In genomic region chr7:117220836-117221235, GRCh38 we compare ENCODE assay signal across 22 cellular contexts.
DNase-seq lines count a peak whose midpoint lies in the region; ATAC-seq and TF ChIP-seq lines count a peak whose summit lies in the region.
"Had no signal": no experiment of that assay in that cellular context is flagged by ENCODE, and none has a peak within 500 bp of the region (broad histone marks: within the 10 kb centered on the region; RNA-seq: fewer than 3 reads in every experiment).

No MANE protein-coding gene starts in this region.

- peaks cover 4% of the 10 kb centered on the region for H3K36me3 ChIP-seq in GM06990 (ENCODE audit: control insufficient read depth, insufficient read depth, low read length)
- no peaks in the 10 kb centered on the region; a peak in 1 of 3 replicates for H3K36me3 ChIP-seq in HEK293 (ENCODE audit: control insufficient read depth in 2 of 2, insufficient read depth in 1 of 2, low read length in 2 of 2)
- H3K36me3 ChIP-seq in Karpas-422 (ENCODE audit: insufficient read depth, low read length): no peaks in the 10 kb centered on the region
- no peaks in the 10 kb centered on the region; the same call in none of the 2 replicates for H3K36me3 ChIP-seq in BE2C

- peak; percentile 79 for ATAC-seq in WTC11
- ATAC-seq: A549; CD8-positive, alpha-beta T cell; T-helper 17 cell had no signal

- no peaks in the 10 kb centered on the region for H3K27me3 Mint-ChIP-seq in WTC11 (ENCODE audit: low read depth)
- H3K27me3 Mint-ChIP-seq: T-helper 17 cell had no signal

- no peak for DNase-seq in GM06990 (ENCODE audit: extremely low read depth, insufficient read length)
- peak; percentile 34 for DNase-seq in WTC11 (ENCODE audit: low spot score)
- peak; percentile 46 for DNase-seq in iPS-NIHi7 (ENCODE audit: extremely low spot score)
- no peak for DNase-seq in Karpas-422
- no peak for DNase-seq in SHP77 treated with DMSO at 0.1 percent for 48 hours (lab: John Stamatoyannopoulos, UW)
- DNase-seq in BE2C: no peak
- DNase-seq: CD8-positive, alpha-beta T cell; DMS79; GOT3; KG1; MM.1S; NCI-H2029; NCI-H345; NCI-H510A treated with DMSO at 0.1 percent for 48 hours; NCI-H774; SK-N-SH; SW 1271; T-helper 17 cell had no signal

- CTCF ChIA-PET in HEK293 (lab: Yijun Ruan, JAX): interaction anchor here (0.6 to 1.0 kb wide), 2 partner anchors 8 to 10 kb away, joined by 4 to 7 read pairs; no protein-coding TSS in a partner anchor
- CTCF ChIA-PET in WTC11 (lab: Charles Lee): no interaction called here

- H3K4me1 Mint-ChIP-seq in WTC11: peaks cover 2% of the 10 kb centered on the region
- H3K4me1 Mint-ChIP-seq: T-helper 17 cell had no signal

- H3K9me2 ChIP-seq in Karpas-422 (replicated peaks; ENCODE audit: insufficient read depth, low read length): no peaks in the 10 kb centered on the region
- H3K9me2 ChIP-seq: SK-N-SH had no signal

- H3K4me3 ChIP-seq in GM06990 (replicated peaks; ENCODE audit: low read depth, low read length) (no peak overlapping the region), HEK293 (ENCODE audit: low read depth, low read length) (no peak overlapping the region), Karpas-422 (ENCODE audit: low read length) (no peak overlapping the region), BE2C (ENCODE audit: low read depth, low read length) (no peak overlapping the region)
- H3K4me3 ChIP-seq: A549 had no signal

- H3K27me3 ChIP-seq in GM06990 (replicated peaks; ENCODE audit: control insufficient read depth, insufficient read depth, low read length) (no peaks in the 10 kb centered on the region), Karpas-422 (ENCODE audit: low read length) (no peaks in the 10 kb centered on the region), BE2C (no peaks in the 10 kb centered on the region)

- H3K9me3 ChIP-seq in HEK293 (ENCODE audit: control insufficient read depth, insufficient read depth, low read depth, low read length) (no peaks in the 10 kb centered on the region), Karpas-422 (ENCODE audit: low read length) (no peaks in the 10 kb centered on the region), BE2C (no peaks in the 10 kb centered on the region)
- H3K9me3 ChIP-seq: A549, Caco-2, SK-N-SH had no signal

- H3K4me1 ChIP-seq in HEK293 (ENCODE audit: control insufficient read depth, insufficient read depth, low read length) (no peaks in the 10 kb centered on the region), Karpas-422 (ENCODE audit: low read length) (no peaks in the 10 kb centered on the region), BE2C (no peaks in the 10 kb centered on the region)
- H3K4me1 ChIP-seq: A549, Caco-2 had no signal

- H3K27ac Mint-ChIP-seq in WTC11: no peak overlapping the region
- H3K27ac Mint-ChIP-seq: CD8-positive, alpha-beta T cell; T-helper 17 cell had no signal

- H3K9me3 Mint-ChIP-seq in WTC11: no peaks in the 10 kb centered on the region
- H3K9me3 Mint-ChIP-seq: CD8-positive, alpha-beta T cell had no signal

- no peak overlapping the region for H2AFZ ChIP-seq in Karpas-422 (ENCODE audit: low read length)

- no peak overlapping the region for H3K4me2 ChIP-seq in Karpas-422 (ENCODE audit: low read depth, low read length, poor library complexity, severe bottlenecking)
- H3K4me2 ChIP-seq: A549, SK-N-SH had no signal

- POLR2A ChIA-PET in HEK293 (lab: Yijun Ruan, JAX): no interaction called here
- POLR2A ChIA-PET in WTC11 (lab: Charles Lee): no interaction called here

- H3K36me3 Mint-ChIP-seq in WTC11: no peaks in the 10 kb centered on the region

- H3K27ac ChIP-seq in HEK293 (ENCODE audit: extremely low read depth, low read depth, low read length): no peak overlapping the region
- H3K27ac ChIP-seq in Karpas-422 (ENCODE audit: low read length): no peak overlapping the region
- H3K27ac ChIP-seq: A549, C4-2B had no signal

- H3K79me2 ChIP-seq in Karpas-422 (ENCODE audit: low read length): no peaks in the 10 kb centered on the region

- H4K20me1 ChIP-seq in Karpas-422 (ENCODE audit: insufficient read depth, low read depth, low read length): no peaks in the 10 kb centered on the region

- H3K4me3 Mint-ChIP-seq in WTC11: no peak overlapping the region
- H3K4me3 Mint-ChIP-seq: CD8-positive, alpha-beta T cell; T-helper 17 cell had no signal

- no peak overlapping the region for H3K9ac ChIP-seq in Karpas-422 (ENCODE audit: low read length)
- H3K9ac ChIP-seq: SK-N-SH had no signal

- TF ChIP-seq CTCF in GM06990 (IDR thresholded peaks at IDR 0.05; ENCODE audit: insufficient read depth, low read length, poor library complexity, severe bottlenecking) (peak; percentile 16), HEK293 (tag by site-specific recombination; IDR thresholded peaks at IDR 0.05) (0 out of 2 replicates have a peak, but pooled peaks have one; percentile 12), WTC11 (IDR thresholded peaks at IDR 0.05) (no peak), BE2C (IDR thresholded peaks at IDR 0.05; ENCODE audit: low read depth, low read length) (no peak)

TF ChIP-seq in HEK293, 187 proteins besides CTCF, POLR2A, EP300 and RAD21 (continues in another document):
- TF ChIP-seq PATZ1 (tag by site-specific recombination; IDR thresholded peaks at IDR 0.05) (no peak), ZNF266 (tag by site-specific recombination; IDR thresholded peaks at IDR 0.05; ENCODE audit: low read depth) (no peak), KLF16 (tag by site-specific recombination; IDR thresholded peaks at IDR 0.05) (no peak), ZNF280C (tag by site-specific recombination; IDR thresholded peaks at IDR 0.05) (no peak)

TF ChIP-seq in WTC11, 78 proteins besides CTCF, POLR2A, EP300 and RAD21:
- TF ChIP-seq ETV6 (CRISPR knock-in tag; IDR thresholded peaks at IDR 0.05) (no peak), ZBTB43 (CRISPR knock-in tag; IDR thresholded peaks at IDR 0.05) (no peak), ATF2 (CRISPR knock-in tag; IDR thresholded peaks at IDR 0.05; ENCODE audit: borderline replicate concordance, low read depth) (no peak), ZNF138 (CRISPR knock-in tag; conservative IDR thresholded peaks at IDR 0.05) (no peak), ZNF425 (CRISPR knock-in tag; conservative IDR thresholded peaks at IDR 0.05) (no peak), NFATC4 (CRISPR knock-in tag; IDR thresholded peaks at IDR 0.05) (no peak), CBFB (CRISPR knock-in tag; IDR thresholded peaks at IDR 0.05; ENCODE audit: low read depth) (no peak), NFE2L1 (CRISPR knock-in tag; IDR thresholded peaks at IDR 0.05) (no peak), RORB (CRISPR knock-in tag; IDR thresholded peaks at IDR 0.05) (no peak), KAT7 (CRISPR knock-in tag; IDR thresholded peaks at IDR 0.05; ENCODE audit: borderline replicate concordance) (no peak), GRHL2 (CRISPR knock-in tag; IDR thresholded peaks at IDR 0.05; ENCODE audit: insufficient replicate concordance, severe bottlenecking) (no peak), MXD4 (CRISPR knock-in tag; IDR thresholded peaks at IDR 0.05; ENCODE audit: borderline replicate concordance) (no peak), NR1H2 (CRISPR knock-in tag; IDR thresholded peaks at IDR 0.05) (no peak), ZNF232 (CRISPR knock-in tag; IDR thresholded peaks at IDR 0.05) (no peak), PRRX2 (CRISPR knock-in tag; IDR thresholded peaks at IDR 0.05) (no peak)

Comparison
In these comparisons a context has a peak if more than half of its experiments do, and no peak if none do; other contexts are left out.
1. DNase-seq: peak in WTC11 (single experiment) and iPS-NIHi7 (single experiment); none in GM06990 (single experiment), Karpas-422 (single experiment), SHP77 treated with DMSO at 0.1 percent for 48 hours (single experiment) and BE2C (single experiment).
2. CTCF ChIP-seq: peak in GM06990 (single experiment) and HEK293 (single experiment); none in WTC11 (single experiment) and BE2C (single experiment).